Comparison of ENCODE assay signal across 32 cellular contexts in the genomic region with DNA sequence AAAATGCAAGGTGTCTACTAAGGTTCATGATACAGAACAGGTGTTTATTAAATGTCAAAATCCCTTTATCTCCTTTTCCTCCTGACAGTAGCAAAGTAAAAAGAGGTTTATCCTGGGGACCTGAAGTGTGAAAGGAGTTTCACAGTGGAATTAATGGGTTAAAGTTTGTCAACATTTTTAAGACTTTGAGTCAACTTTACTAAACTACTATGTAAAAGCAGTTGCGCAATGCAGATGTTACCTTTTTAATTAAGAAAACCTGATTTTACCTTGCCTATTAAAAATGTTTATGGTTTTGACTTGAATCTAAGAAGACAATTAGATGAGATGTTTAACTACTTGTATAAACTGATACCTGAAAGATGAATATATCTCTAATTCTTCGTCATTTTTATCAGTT. TPM values are rescaled to one million over a fixed set of nuclear protein-coding genes. Genes with fewer than 3 reads are reported as not detected.
"Had no signal": no experiment of that assay in that cellular context is flagged by ENCODE, and none has a peak within 500 bp of the region (broad histone marks: within the 10 kb centered on the region; RNA-seq: fewer than 3 reads in every experiment).

No MANE protein-coding gene starts in this region.

- H3K9me3 ChIP-seq: adrenal gland, ascending aorta had no signal

- H3K27me3 ChIP-seq: adrenal gland, ascending aorta had no signal

- H3K27ac ChIP-seq: ascending aorta, VCaP had no signal

- H3K36me3 ChIP-seq: adrenal gland, ascending aorta had no signal

- FAIRE-seq: colon, TTC549 had no signal

- DNase-seq: activated B cell treated with CpG ODN at 0.5 μM for 24 hours; activated CD4-positive, alpha-beta memory T cell treated with anti-CD3 and anti-CD28 coated beads for 36 hours; activated CD4-positive, alpha-beta T cell treated with anti-CD3 and anti-CD28 coated beads for 4 hours; activated CD4-positive, alpha-beta T cell treated with anti-CD3 and anti-CD28 coated beads, Interleukin-2, amount 10 ng/mL, durations not matched to agents 24 days and 14 days; activated CD4-positive, alpha-beta T cell treated with anti-CD3 and anti-CD28 coated beads, Interleukin-2, amount 50 U/mL, for 1 hour; activated CD4-positive, alpha-beta T cell treated with anti-CD3 and anti-CD28 coated beads, Interleukin-2, amount 50 U/mL, for 4 hours; activated CD4-positive, CD25-positive, alpha-beta regulatory T cell treated with anti-CD3 and anti-CD28 coated beads, Interleukin-2, amount 50 U/mL, for 72 hours; activated CD8-positive, alpha-beta memory T cell treated with anti-CD3 and anti-CD28 coated beads, Interleukin-2, amount 50 U/mL, for 4 hours; activated CD8-positive, alpha-beta T cell treated with anti-CD3 and anti-CD28 coated beads for 36 hours; activated effector memory CD4-positive, alpha-beta T cell treated with anti-CD3 and anti-CD28 coated beads, Interleukin-2, amount 50 U/mL, for 16 hours; activated gamma-delta T cell treated with Interleukin-2 at 50 U/mL for 16 hours; activated naive CD4-positive, alpha-beta T cell; activated naive CD4-positive, alpha-beta T cell treated with anti-CD3 and anti-CD28 coated beads for 36 hours; activated naive CD4-positive, alpha-beta T cell treated with anti-CD3 and anti-CD28 coated beads, Interleukin-2, amount 50 U/mL, for 16 hours; activated naive CD8-positive, alpha-beta T cell treated with anti-CD3 and anti-CD28 coated beads for 36 hours; activated T-cell treated with anti-CD3 and anti-CD28 coated beads for 4 hours; activated T-cell treated with anti-CD3 and anti-CD28 coated beads, Interleukin-2, amount 50 U/mL, for 1 hour; activated T-cell treated with anti-CD3 and anti-CD28 coated beads, Interleukin-2, amount 50 U/mL, for 4 hours; activated T-cell treated with anti-CD3 and anti-CD28 coated beads, Interleukin-2, amount 50 U/mL, for 72 hours; adrenal gland; amniotic stem cell; central memory CD4-positive, alpha-beta T cell; T-helper 2 cell; T-helper 9 cell had no signal

- ATAC-seq: activated CD8-positive, alpha-beta T cell treated with anti-CD3 and anti-CD28 coated beads for 36 hours; activated naive CD4-positive, alpha-beta T cell treated with anti-CD3 and anti-CD28 coated beads, Interleukin-2, amount 50 U/mL, for 72 hours; activated T-cell treated with anti-CD3 and anti-CD28 coated beads, Interleukin-2, amount 50 U/mL, for 4 hours; activated T-cell treated with anti-CD3 and anti-CD28 coated beads, Interleukin-2, amount 50 U/mL, for 72 hours; activated T-helper 17 cell treated with anti-CD3 and anti-CD28 coated beads, Interleukin-2, amount 50 U/mL, for 72 hours had no signal

- H3K4me1 ChIP-seq: adrenal gland, ascending aorta had no signal

- H3K4me3 ChIP-seq: adrenal gland, ascending aorta had no signal

RNA-seq across cellular contexts. Expression of gene PKIB, which starts 14.6 kb away (rescaled TPM):
- total RNA-seq: activated CD4-positive, alpha-beta T cell treated with anti-CD3 and anti-CD28 coated beads, Interleukin-2, amount 10 ng/mL, durations not matched to agents 24 days and 14 days; activated CD8-positive, alpha-beta memory T cell treated with anti-CD3 and anti-CD28 coated beads for 36 hours; activated T-helper 1 cell treated with anti-CD3 and anti-CD28 coated beads, Interleukin-12 subunit alpha, Interleukin-12 subunit beta, Interleukin-2, Interleukin-4 antibody, amounts not matched to agents 30 ng/mL and 10 ng/mL and 1 ng/mL, durations not matched to agents 14 hours and 24 hours and 36 hours; ascending aorta had no signal
